14 cellular contexts compared by ENCODE assay signal in genomic region chr16:3949946-3950342, GRCh38.
DNase-seq lines count a peak whose midpoint lies in the region; ATAC-seq and TF ChIP-seq lines count a peak whose summit lies in the region.
"Had no signal": no experiment of that assay in that cellular context is flagged by ENCODE, and none has a peak within 500 bp of the region (broad histone marks: within the 10 kb centered on the region; RNA-seq: fewer than 3 reads in every experiment).

No MANE protein-coding gene starts in this region.

- H3K27ac ChIP-seq in right cardiac atrium (ENCODE audit: low read length) (peak overlapping the region; percentile 86), esophagus (ENCODE audit: low read depth in 2 of 2, low read length in 1 of 2) (peak overlapping the region; percentile 67 to 83), prostate gland (peak overlapping the region; percentile 38 to 59), aorta (ENCODE audit: low read depth in 1 of 2, low read length in 2 of 2) (peak overlapping the region; percentile 84 to 99)

- DNase-seq in right cardiac atrium: peak in 2 of 3 donors; percentile 54 to 69
- no peak for DNase-seq in cardiac septum (ENCODE audit: low spot score)
- DNase-seq in prostate gland (ENCODE audit: low spot score): no peak
- DNase-seq in aorta: no peak
- no peak for DNase-seq in DMS53 treated with DMSO at 0.1 percent for 48 hours (lab: John Stamatoyannopoulos, UW; ENCODE audit: unreplicated experiment)
- DNase-seq: activated CD4-positive, alpha-beta T cell treated with anti-CD3 and anti-CD28 coated beads, Interleukin-2, amount 50 U/mL, for 48 hours; activated naive CD4-positive, alpha-beta T cell treated with anti-CD3 and anti-CD28 coated beads for 36 hours; effector CD8-positive, alpha-beta T cell; naive thymus-derived CD4-positive, alpha-beta T cell; NCI-H1048; stimulated activated naive B cell treated with anti-CD40 and anti-IgM and Interleukin-4, amounts not matched to agents 10 μg/mL and 1 μg/mL and 100 μg/mL, for 72 hours had no signal

- H3K4me1 ChIP-seq in right cardiac atrium (ENCODE audit: control insufficient read depth, insufficient read depth, low read length) (peaks cover 12% of the 10 kb centered on the region), esophagus (ENCODE audit: control insufficient read depth in 2 of 2, insufficient read depth in 2 of 2, low read length in 1 of 2) (peaks cover 3 to 7% of the 10 kb centered on the region in 2 donors), prostate gland (replicated peaks) (no peaks in the 10 kb centered on the region), aorta (ENCODE audit: control insufficient read depth in 1 of 2, insufficient read depth in 2 of 2, low read length in 2 of 2) (peaks cover 0 to 2% of the 10 kb centered on the region in 2 donors)

- no peak for TF ChIP-seq CTCF in prostate gland (IDR thresholded peaks at IDR 0.05)

- 52% methylated on average over 9 of the region's 9 CpGs for WGBS in right cardiac atrium
- 37 to 47% methylated on average over 9 of the region's 9 CpGs for WGBS in esophagus, 2 donors
- WGBS in prostate gland: 83% methylated on average over 9 of the region's 9 CpGs
- WGBS in aorta, 2 donors: 8 to 11% methylated on average over 9 of the region's 9 CpGs

- intact Hi-C loops in right cardiac atrium (cut with DNase I): no loop called here
- intact Hi-C loops in cardiac septum (cut with DNase I): no loop called here
- intact Hi-C loops in prostate gland (cut with DNase I): loop anchor here (10.0 kb wide), 1 partner anchor 255 kb away; no protein-coding TSS in a partner anchor
- intact Hi-C loops in aorta (cut with DNase I): loop anchor here in 1 of 2 donors (10.0 kb wide), 1 partner anchor 365 kb away; the partner anchor contains the start of gene GLIS2

- H3K4me3 ChIP-seq in right cardiac atrium (ENCODE audit: low read length): no peak overlapping the region
- H3K4me3 ChIP-seq in esophagus (ENCODE audit: low read depth in 1 of 2, low read length in 2 of 2): no peak overlapping the region
- H3K4me3 ChIP-seq in prostate gland: no peak overlapping the region
- peak overlapping the region; percentile 28 to 31 for H3K4me3 ChIP-seq in aorta (ENCODE audit: low read length in 2 of 2)

- ATAC-seq in right cardiac atrium: no peak
- no peak for ATAC-seq in aorta (ENCODE audit: low FRiP score)
- no peak for ATAC-seq in GM18861 (IDR thresholded peaks at IDR 0.05; ENCODE audit: unreplicated experiment)
- ATAC-seq in GM18909 (IDR thresholded peaks at IDR 0.05; ENCODE audit: poor library complexity, unreplicated experiment): no peak
- ATAC-seq: naive thymus-derived CD4-positive, alpha-beta T cell; stimulated activated naive B cell treated with anti-CD40 and anti-IgM and Interleukin-4, amounts not matched to agents 10 μg/mL and 1 μg/mL and 100 μg/mL, for 72 hours had no signal

- no peak for TF ChIP-seq POLR2A in prostate gland (IDR thresholded peaks at IDR 0.05)

- no peaks in the 10 kb centered on the region for H3K9me3 ChIP-seq in right cardiac atrium (ENCODE audit: control insufficient read depth, low read length)
- H3K9me3 ChIP-seq in esophagus (ENCODE audit: control insufficient read depth in 2 of 2, insufficient read depth in 1 of 2, low read depth in 1 of 2, low read length in 1 of 2): no peaks in the 10 kb centered on the region
- H3K9me3 ChIP-seq in prostate gland: no peaks in the 10 kb centered on the region
- H3K9me3 ChIP-seq in aorta (ENCODE audit: control insufficient read depth, low read length): no peaks in the 10 kb centered on the region

- H3K36me3 ChIP-seq in esophagus (ENCODE audit: control insufficient read depth in 2 of 2, insufficient read depth in 2 of 2, low read length in 1 of 2) (no peaks in the 10 kb centered on the region), prostate gland (no peaks in the 10 kb centered on the region), aorta (ENCODE audit: control insufficient read depth in 1 of 2, insufficient read depth in 2 of 2, low read length in 1 of 2) (no peaks in the 10 kb centered on the region)

- H3K27me3 ChIP-seq in right cardiac atrium (ENCODE audit: control insufficient read depth, insufficient read depth) (no peaks in the 10 kb centered on the region), esophagus (ENCODE audit: control insufficient read depth in 1 of 2, insufficient read depth in 2 of 2, low read length in 2 of 2) (no peaks in the 10 kb centered on the region), prostate gland (replicated peaks; ENCODE audit: insufficient read depth) (peaks cover 4% of the 10 kb centered on the region), aorta (ENCODE audit: control insufficient read depth in 1 of 2, insufficient read depth in 2 of 2, low read length in 1 of 2) (no peaks in the 10 kb centered on the region)

Comparison
In these comparisons a context has a peak if more than half of its experiments do, and no peak if none do; other contexts are left out.
1. DNase-seq: peak in right cardiac atrium (2 of 3); none in cardiac septum (single experiment), prostate gland (single experiment), aorta (0 of 2) and DMS53 treated with DMSO at 0.1 percent for 48 hours (single experiment).
2. H3K4me3 ChIP-seq: peak in aorta (2 of 2); none in right cardiac atrium (single experiment), esophagus (0 of 2) and prostate gland (0 of 2).
3. Peak in every context shown above with its lines, with median percentiles within 50 percentile points of each other: H3K27ac ChIP-seq.